In genomic region chr4:151325320-151326246, GRCh38 we compare ENCODE assay signal across 8 cellular contexts. TPM values are rescaled to one million over a fixed set of nuclear protein-coding genes. Genes with fewer than 3 reads are reported as not detected.
DNase-seq lines count a peak whose midpoint lies in the region; ATAC-seq lines count a peak whose summit lies in the region.

Gene SH3D19, minus strand, starts transcription at chr4:151325605. Its CDS starts 253 bp downstream, at chr4:151325352.

- H3K79me2 ChIP-seq in GM23248 (ENCODE audit: insufficient read depth), result peaks cover 6% of the 10 kb centered on the region; the same call in 1 of the 2 replicates

- H3K27me3 ChIP-seq in GM23248 (replicated peaks; ENCODE audit: insufficient read depth) (no peaks in the 10 kb centered on the region), duodenal mucosa (ENCODE audit: control insufficient read depth in 1 of 2, insufficient read depth in 2 of 2, low read length in 2 of 2) (no peaks in the 10 kb centered on the region)

- no peaks in the 10 kb centered on the region for H3K9me2 ChIP-seq in GM23248 (ENCODE audit: insufficient read depth)

- in situ Hi-C loops in GM23248 (cut with MboI), result no loop called here

- peak within 1 kb of the TSS; percentile 83 for H3K4me2 ChIP-seq in GM23248 (ENCODE audit: unreplicated experiment)

- H3K4me3 ChIP-seq in GM23248, result peak within 1 kb of the TSS; percentile 88
- H3K4me3 ChIP-seq in duodenal mucosa (ENCODE audit: low read depth in 1 of 2, low read length in 2 of 2), result peak within 1 kb of the TSS; percentile 67 to 80

- no peaks in the 10 kb centered on the region for H4K20me1 ChIP-seq in GM23248 (ENCODE audit: insufficient read depth)

- H2AFZ ChIP-seq in GM23248, result peak within 1 kb of the TSS; percentile 95

- H3F3A ChIP-seq in GM23248 (ENCODE audit: insufficient read depth), result peaks cover 19% of the 10 kb centered on the region

- H3K27ac ChIP-seq in GM23248 (no peak within 1 kb of the TSS), duodenal mucosa (ENCODE audit: low read depth, low read length) (peak within 1 kb of the TSS; percentile 91)

- H3K4me1 ChIP-seq in GM23248 (ENCODE audit: insufficient read depth), result peaks cover 26% of the 10 kb centered on the region
- peaks cover 16 to 17% of the 10 kb centered on the region in 2 donors for H3K4me1 ChIP-seq in duodenal mucosa (ENCODE audit: control insufficient read depth in 1 of 2, insufficient read depth in 2 of 2, low read length in 2 of 2)

- H3K36me3 ChIP-seq in GM23248 (ENCODE audit: low read depth) (no peaks in the 10 kb centered on the region), duodenal mucosa (ENCODE audit: control insufficient read depth in 1 of 2, insufficient read depth in 2 of 2, low read length in 2 of 2) (no peaks in the 10 kb centered on the region)

- peak; percentile 15 for ATAC-seq in stimulated activated naive CD8-positive, alpha-beta T cell treated with anti-CD3 and anti-CD28 coated beads, Interleukin-15, Interleukin-2, amounts not matched to agents 100 U/mL and 50 U/mL, for 24 hours
- no peak for ATAC-seq in HG03442 (IDR thresholded peaks at IDR 0.05; ENCODE audit: unreplicated experiment)

- DNase-seq in 8988T, result peak; percentile 51
- DNase-seq in GM23248, result peak; percentile 67
- DNase-seq in RPMI7951 (ENCODE audit: low read depth), result peak; percentile 54
- DNase-seq in left kidney (ENCODE audit: low read depth, low spot score), result peak; percentile 86
- DNase-seq in stimulated activated naive CD8-positive, alpha-beta T cell treated with anti-CD3 and anti-CD28 coated beads, Interleukin-15, Interleukin-2, amounts not matched to agents 100 U/mL and 50 U/mL, for 24 hours, result peak; percentile 4
- no peak for DNase-seq in activated effector memory CD4-positive, alpha-beta T cell treated with Interleukin-2 at 50 U/mL for 16 hours

- H3K9ac ChIP-seq in GM23248 (peak within 1 kb of the TSS; percentile 71), duodenal mucosa (ENCODE audit: low read depth in 1 of 2, low read length in 2 of 2) (peak within 1 kb of the TSS; percentile 73 to 74)

- WGBS in GM23248 (ENCODE audit: low coverage in 1 of 2, low lambda C conversion rate in 2 of 2, missing lambda C conversion rate in 2 of 2), 2 experiments, result 1 to 2% methylated on average over 47 to 65 of the region's 66 CpGs

- no peaks in the 10 kb centered on the region for H3K9me3 ChIP-seq in GM23248 (ENCODE audit: low read depth)
- no peaks in the 10 kb centered on the region for H3K9me3 ChIP-seq in duodenal mucosa (ENCODE audit: control insufficient read depth in 1 of 2, low read length in 2 of 2)

RNA-seq across cellular contexts. Expression of gene SH3D19, which starts in this region (rescaled TPM):
- total RNA-seq in GM23248 (2014; rRNA removed; shearing (Covaris generic)), result 47.8 and 48.2 TPM in 2 replicates
- 29.1 and 36.5 TPM in 2 replicates for polyA plus RNA-seq in GM23248 (2016; fragmentation: Nextera tagmentation; extraction: Ambion mirVana)
- 4.3 and 6.1 TPM in 2 replicates for total RNA-seq in RPMI7951 (2014; rRNA removed; shearing (Covaris generic))
